Comparison of ENCODE assay signal across 2 cellular contexts in the genomic region with DNA sequence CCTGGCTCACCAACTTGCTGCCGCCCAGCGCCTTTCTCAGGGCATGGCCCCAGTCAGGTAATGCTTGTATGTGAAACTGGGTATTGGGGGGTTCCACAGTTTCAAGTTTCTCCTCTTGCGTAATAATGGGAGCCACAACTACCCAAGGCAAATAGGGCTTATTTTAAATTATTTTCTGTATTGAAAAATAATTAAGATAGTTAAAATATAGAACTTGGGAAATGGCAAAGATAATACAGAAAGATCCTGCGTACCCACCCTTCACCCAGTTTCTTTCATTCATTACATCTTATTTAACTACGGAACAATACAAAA.
TF ChIP-seq lines count a peak whose summit lies in the region.

No MANE protein-coding gene starts in this region.

TF ChIP-seq in IMR-90, 13 proteins besides CTCF, POLR2A, EP300 and RAD21:
- TF ChIP-seq BHLHE40 (IDR thresholded peaks at IDR 0.05; ENCODE audit: low read depth, low read length) (no peak), CEBPB (IDR thresholded peaks at IDR 0.05; ENCODE audit: low read depth, low read length) (peak; percentile 63), MAFK (IDR thresholded peaks at IDR 0.05; ENCODE audit: low read depth, low read length) (no peak), NFE2L2 (IDR thresholded peaks at IDR 0.05; ENCODE audit: low read depth, low read length) (no peak)
- TF ChIP-seq, protein P1, sequence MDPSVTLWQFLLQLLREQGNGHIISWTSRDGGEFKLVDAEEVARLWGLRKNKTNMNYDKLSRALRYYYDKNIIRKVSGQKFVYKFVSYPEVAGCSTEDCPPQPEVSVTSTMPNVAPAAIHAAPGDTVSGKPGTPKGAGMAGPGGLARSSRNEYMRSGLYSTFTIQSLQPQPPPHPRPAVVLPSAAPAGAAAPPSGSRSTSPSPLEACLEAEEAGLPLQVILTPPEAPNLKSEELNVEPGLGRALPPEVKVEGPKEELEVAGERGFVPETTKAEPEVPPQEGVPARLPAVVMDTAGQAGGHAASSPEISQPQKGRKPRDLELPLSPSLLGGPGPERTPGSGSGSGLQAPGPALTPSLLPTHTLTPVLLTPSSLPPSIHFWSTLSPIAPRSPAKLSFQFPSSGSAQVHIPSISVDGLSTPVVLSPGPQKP (IDR thresholded peaks at IDR 0.05; ENCODE audit: borderline replicate concordance, low read depth, low read length) = no peak
- TF ChIP-seq, protein P2, sequence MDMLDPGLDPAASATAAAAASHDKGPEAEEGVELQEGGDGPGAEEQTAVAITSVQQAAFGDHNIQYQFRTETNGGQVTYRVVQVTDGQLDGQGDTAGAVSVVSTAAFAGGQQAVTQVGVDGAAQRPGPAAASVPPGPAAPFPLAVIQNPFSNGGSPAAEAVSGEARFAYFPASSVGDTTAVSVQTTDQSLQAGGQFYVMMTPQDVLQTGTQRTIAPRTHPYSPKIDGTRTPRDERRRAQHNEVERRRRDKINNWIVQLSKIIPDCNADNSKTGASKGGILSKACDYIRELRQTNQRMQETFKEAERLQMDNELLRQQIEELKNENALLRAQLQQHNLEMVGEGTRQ (IDR thresholded peaks at IDR 0.05; ENCODE audit: low read depth, low read length) = no peak
TF ChIP-seq in IMR-90: peak in this region for 1.

TF ChIP-seq in H1, 55 proteins besides CTCF, POLR2A, EP300 and RAD21:
- no peak for TF ChIP-seq SRF (IDR thresholded peaks at IDR 0.05; ENCODE audit: low read depth, low read length)
- TF ChIP-seq SP4 (IDR thresholded peaks at IDR 0.05; ENCODE audit: low read length) = no peak
- TF ChIP-seq, protein P2 (IDR thresholded peaks at IDR 0.05; ENCODE audit: low read length) = no peak
- TF ChIP-seq, protein P3, sequence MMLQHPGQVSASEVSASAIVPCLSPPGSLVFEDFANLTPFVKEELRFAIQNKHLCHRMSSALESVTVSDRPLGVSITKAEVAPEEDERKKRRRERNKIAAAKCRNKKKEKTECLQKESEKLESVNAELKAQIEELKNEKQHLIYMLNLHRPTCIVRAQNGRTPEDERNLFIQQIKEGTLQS (IDR thresholded peaks at IDR 0.05; ENCODE audit: insufficient read depth, low read depth, low read length) = no peak
- no peak for TF ChIP-seq KDM4A (IDR thresholded peaks at IDR 0.05; ENCODE audit: low read depth, low read length, severe bottlenecking)
- no peak for TF ChIP-seq POU5F1 (IDR thresholded peaks at IDR 0.05; ENCODE audit: low read depth, low read length)
- TF ChIP-seq CEBPB (IDR thresholded peaks at IDR 0.05; ENCODE audit: low read depth, low read length) = peak; percentile 89
- TF ChIP-seq FOSL1 (IDR thresholded peaks at IDR 0.05; ENCODE audit: insufficient read depth, low read depth, low read length) = no peak
